Comparison of ENCODE assay signal across 8 cellular contexts in genomic region chr9:137441289-137441934, GRCh38. TPM values are rescaled to one million over a fixed set of nuclear protein-coding genes. Genes with fewer than 3 reads are reported as not detected.
DNase-seq lines count a peak whose midpoint lies in the region; ATAC-seq and TF ChIP-seq lines count a peak whose summit lies in the region.

A gene with protein sequence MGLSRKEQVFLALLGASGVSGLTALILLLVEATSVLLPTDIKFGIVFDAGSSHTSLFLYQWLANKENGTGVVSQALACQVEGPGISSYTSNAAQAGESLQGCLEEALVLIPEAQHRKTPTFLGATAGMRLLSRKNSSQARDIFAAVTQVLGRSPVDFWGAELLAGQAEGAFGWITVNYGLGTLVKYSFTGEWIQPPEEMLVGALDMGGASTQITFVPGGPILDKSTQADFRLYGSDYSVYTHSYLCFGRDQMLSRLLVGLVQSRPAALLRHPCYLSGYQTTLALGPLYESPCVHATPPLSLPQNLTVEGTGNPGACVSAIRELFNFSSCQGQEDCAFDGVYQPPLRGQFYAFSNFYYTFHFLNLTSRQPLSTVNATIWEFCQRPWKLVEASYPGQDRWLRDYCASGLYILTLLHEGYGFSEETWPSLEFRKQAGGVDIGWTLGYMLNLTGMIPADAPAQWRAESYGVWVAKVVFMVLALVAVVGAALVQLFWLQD (minus strand): TSS chr9:137441357. CDS start chr9:137438285, 3,072 bp downstream.

- no peaks in the 10 kb centered on the region for H3K79me2 ChIP-seq in PC-3 (ENCODE audit: low read length)

- H3K27ac Mint-ChIP-seq in activated CD8-positive, alpha-beta memory T cell treated with anti-CD3 and anti-CD28 coated beads, Interleukin-2, amount 10 ng/mL, durations not matched to agents 7 days and 5 days = no peak within 1 kb of the TSS
- H3K27ac Mint-ChIP-seq in nephron progenitor cell = no peak within 1 kb of the TSS

- peaks cover 1% of the 10 kb centered on the region for H3K36me3 Mint-ChIP-seq in activated CD8-positive, alpha-beta memory T cell treated with anti-CD3 and anti-CD28 coated beads, Interleukin-2, amount 10 ng/mL, durations not matched to agents 7 days and 5 days
- H3K36me3 Mint-ChIP-seq in nephron progenitor cell (ENCODE audit: low read depth) = no peaks in the 10 kb centered on the region

- TF ChIP-seq CTCF in PC-3 (conservative IDR thresholded peaks at IDR 0.05; ENCODE audit: low read depth, low read length) (no peak), epithelial cell of proximal tubule (conservative IDR thresholded peaks at IDR 0.05; ENCODE audit: low read depth, low read length) (no peak), nephron progenitor cell (IDR thresholded peaks at IDR 0.05) (no peak)

- no peaks in the 10 kb centered on the region for H3K27me3 ChIP-seq in PC-3 (ENCODE audit: low read length)

- no peaks in the 10 kb centered on the region for H3K9me2 ChIP-seq in PC-3 (replicated peaks; ENCODE audit: low read length)

- peaks cover 21% of the 10 kb centered on the region for H3K4me1 Mint-ChIP-seq in activated CD8-positive, alpha-beta memory T cell treated with anti-CD3 and anti-CD28 coated beads, Interleukin-2, amount 10 ng/mL, durations not matched to agents 7 days and 5 days
- peaks cover 14% of the 10 kb centered on the region for H3K4me1 Mint-ChIP-seq in nephron progenitor cell

- H4K20me1 ChIP-seq in PC-3 (ENCODE audit: low read length) = no peaks in the 10 kb centered on the region

- H3K4me3 Mint-ChIP-seq in activated CD8-positive, alpha-beta memory T cell treated with anti-CD3 and anti-CD28 coated beads, Interleukin-2, amount 10 ng/mL, durations not matched to agents 7 days and 5 days = peak within 1 kb of the TSS; percentile 43
- H3K4me3 Mint-ChIP-seq in nephron progenitor cell = peak within 1 kb of the TSS; percentile 76

- POLR2A ChIA-PET in PC-3 (lab: Charles Lee; ENCODE audit: unreplicated experiment) = interaction anchor here (0.6 kb wide), 1 partner anchor 123 kb away, joined by 6 read pairs; no protein-coding TSS in a partner anchor

- H3K9ac ChIP-seq in PC-3 (ENCODE audit: low read length) = no peak within 1 kb of the TSS

- peak within 1 kb of the TSS; percentile 72 for H2AFZ ChIP-seq in PC-3 (ENCODE audit: low read length)

- CTCF ChIA-PET in activated CD8-positive, alpha-beta memory T cell treated with anti-CD3 and anti-CD28 coated beads, Interleukin-2, amount 10 ng/mL, durations not matched to agents 7 days and 5 days (lab: Charles Lee) = interaction anchor here (5.3 kb wide), 1 partner anchor 18 kb away, joined by 59 read pairs; the partner anchor contains the start of genes EXD3 and NOXA1
- CTCF ChIA-PET in PC-3 (lab: Charles Lee) = interaction anchor here (0.6 kb wide), 1 partner anchor 18 kb away, joined by 4 read pairs; no protein-coding TSS in a partner anchor

- no peaks in the 10 kb centered on the region for H3F3A ChIP-seq in PC-3 (ENCODE audit: low read length, unreplicated experiment)

- H3K27me3 Mint-ChIP-seq in activated CD8-positive, alpha-beta memory T cell treated with anti-CD3 and anti-CD28 coated beads, Interleukin-2, amount 10 ng/mL, durations not matched to agents 7 days and 5 days = peaks cover 28% of the 10 kb centered on the region
- H3K27me3 Mint-ChIP-seq in nephron progenitor cell (ENCODE audit: low read depth, poor library complexity) = peaks cover 35% of the 10 kb centered on the region

- peak within 1 kb of the TSS; percentile 79 for H3K4me2 ChIP-seq in PC-3 (ENCODE audit: low read length)

- BruUV-seq in PC-3 (replicated peaks; lab: Mats Ljungman, UMichigan) = no TSS peak

- intact Hi-C loops in PC-3 (cut with micrococcal nuclease) = no loop called here

- peak; percentile 18 for ATAC-seq in activated CD8-positive, alpha-beta memory T cell treated with anti-CD3 and anti-CD28 coated beads, Interleukin-2, amount 10 ng/mL, durations not matched to agents 7 days and 5 days
- peak; percentile 58 for ATAC-seq in PC-3
- no peak for ATAC-seq in HG02623 (IDR thresholded peaks at IDR 0.05; ENCODE audit: unreplicated experiment)
- no peak for ATAC-seq in GM18517 (IDR thresholded peaks at IDR 0.05; ENCODE audit: unreplicated experiment)

- H3K27ac ChIP-seq in PC-3 (ENCODE audit: low read length) = no peak within 1 kb of the TSS

- H3K4me3 ChIP-seq in PC-3 (ENCODE audit: low read length) (peak within 1 kb of the TSS; percentile 64), epithelial cell of proximal tubule (ENCODE audit: low read depth, low read length) (peak within 1 kb of the TSS; percentile 30)

- no peaks in the 10 kb centered on the region for H3K9me3 ChIP-seq in PC-3 (ENCODE audit: low read length)

- no peaks in the 10 kb centered on the region for H3K9me3 Mint-ChIP-seq in activated CD8-positive, alpha-beta memory T cell treated with anti-CD3 and anti-CD28 coated beads, Interleukin-2, amount 10 ng/mL, durations not matched to agents 7 days and 5 days (ENCODE audit: low read depth)
- peaks cover 4% of the 10 kb centered on the region for H3K9me3 Mint-ChIP-seq in nephron progenitor cell

- no peak for DNase-seq in activated CD8-positive, alpha-beta memory T cell treated with anti-CD3 and anti-CD28 coated beads, Interleukin-2, amount 10 ng/mL, durations not matched to agents 7 days and 5 days
- no peak for DNase-seq in activated CD8-positive, alpha-beta memory T cell treated with anti-CD3 and anti-CD28 coated beads for 24 hours
- DNase-seq in PC-3 = peak; percentile 60
- no peak for DNase-seq in epithelial cell of proximal tubule (ENCODE audit: low read depth)
- DNase-seq in nephron progenitor cell = peak; percentile 74
- DNase-seq in AG08396 (ENCODE audit: low spot score) = no peak

- H3K4me1 ChIP-seq in PC-3 (ENCODE audit: insufficient read depth, low read length) = peaks cover 9% of the 10 kb centered on the region

- H3K36me3 ChIP-seq in PC-3 (ENCODE audit: low read depth, low read length) = no peaks in the 10 kb centered on the region

RNA-seq across cellular contexts. Expression of the gene that starts here (rescaled TPM):
- total RNA-seq in activated CD8-positive, alpha-beta memory T cell treated with anti-CD3 and anti-CD28 coated beads, Interleukin-2, amount 10 ng/mL, durations not matched to agents 7 days and 5 days = not detected
- total RNA-seq in PC-3 (2014; rRNA removed) (0.17 TPM in 1 of 2 replicates, not detected in the other), epithelial cell of proximal tubule (not detected in 2 replicates)

Comparison
In these comparisons a context has a peak if more than half of its experiments do, and no peak if none do; other contexts are left out.
1. Peak in ATAC-seq in activated CD8-positive, alpha-beta memory T cell treated with anti-CD3 and anti-CD28 coated beads, Interleukin-2, amount 10 ng/mL, durations not matched to agents 7 days and 5 days; RNA of the gene not detected or under 1 TPM.
2. Peak in DNase-seq, ATAC-seq, H3K4me3 ChIP-seq and H3K4me2 ChIP-seq in PC-3; RNA of the gene not detected or under 1 TPM.